Comparison of ENCODE assay signal across 15 cellular contexts in the genomic region with DNA sequence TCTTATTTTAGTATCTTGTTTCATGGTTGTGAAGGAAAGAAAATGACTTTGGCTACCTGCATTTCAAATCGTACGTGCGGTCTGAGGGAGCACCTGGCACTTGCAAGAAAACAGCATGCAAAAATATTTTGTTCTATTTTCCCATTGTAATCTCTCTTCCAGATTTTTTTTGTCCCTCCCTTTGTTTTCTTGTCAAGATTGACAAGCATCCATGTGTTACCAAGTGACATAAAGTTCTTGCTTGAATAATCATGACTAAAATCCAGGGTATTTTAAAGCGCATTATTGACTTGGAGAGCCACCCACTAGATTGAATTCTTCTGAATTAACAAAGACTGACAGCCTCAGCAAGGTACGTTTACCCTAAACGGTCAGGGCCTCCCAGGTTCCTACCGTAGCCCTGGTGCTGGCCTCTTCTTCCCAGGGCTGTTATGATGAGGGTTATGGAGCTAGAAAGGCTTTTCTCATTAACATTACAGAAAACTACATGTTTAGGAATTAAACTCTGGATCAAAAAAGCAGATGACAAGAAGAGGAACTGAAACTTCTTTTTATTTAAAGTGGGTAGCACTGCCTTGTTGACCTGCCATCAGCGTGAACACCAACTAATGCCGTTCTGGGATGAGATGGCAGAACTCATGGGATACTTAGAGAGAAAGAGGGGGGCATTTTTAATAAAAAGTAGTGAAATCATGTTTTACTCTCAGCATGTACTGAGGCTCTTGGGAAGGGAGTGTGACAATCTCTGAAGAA.
DNase-seq lines count a peak whose midpoint lies in the region; ATAC-seq and TF ChIP-seq lines count a peak whose summit lies in the region.
"Had no signal": no experiment of that assay in that cellular context is flagged by ENCODE, and none has a peak within 500 bp of the region (broad histone marks: within the 10 kb centered on the region; RNA-seq: fewer than 3 reads in every experiment).

No MANE protein-coding gene starts in this region.

- H3K27me3 ChIP-seq in heart right ventricle: no peaks in the 10 kb centered on the region
- H3K27me3 ChIP-seq: breast epithelium, pancreas had no signal

- H3K27ac ChIP-seq in temporal lobe (ENCODE audit: low read depth, low read length) (peak overlapping the region; percentile 59), heart right ventricle (no peak overlapping the region)
- H3K27ac ChIP-seq: breast epithelium, pancreas had no signal

- ATAC-seq in HG02759 (IDR thresholded peaks at IDR 0.05; ENCODE audit: unreplicated experiment) (peak; percentile 69), HG03558 (IDR thresholded peaks at IDR 0.05; ENCODE audit: extremely low read depth, unreplicated experiment) (peak; percentile 84), heart right ventricle (no peak), mucosa of descending colon (no peak)
- ATAC-seq: activated T-cell treated with anti-CD3 and anti-CD28 coated beads, Interleukin-2, amount 50 U/mL, for 72 hours; pancreas; WTC11 had no signal

- H3K36me3 ChIP-seq in heart right ventricle (no peaks in the 10 kb centered on the region), mucosa of descending colon (ENCODE audit: low read depth) (no peaks in the 10 kb centered on the region)
- H3K36me3 ChIP-seq: breast epithelium, pancreas had no signal

- no peak overlapping the region for H3K4me3 ChIP-seq in heart right ventricle
- no peak overlapping the region for H3K4me3 ChIP-seq in mucosa of descending colon
- H3K4me3 ChIP-seq: breast epithelium, pancreas had no signal

- 88 to 90% methylated on average over 9 of the region's 9 CpGs for WGBS in heart right ventricle, 2 donors

- TF ChIP-seq CTCF in heart right ventricle (IDR thresholded peaks at IDR 0.05): no peak
- TF ChIP-seq CTCF in mucosa of descending colon (IDR thresholded peaks at IDR 0.05): no peak

- H3K9me3 ChIP-seq in heart right ventricle (no peaks in the 10 kb centered on the region), mucosa of descending colon (no peaks in the 10 kb centered on the region)
- H3K9me3 ChIP-seq: breast epithelium, pancreas had no signal

- DNase-seq in NOMO-1 (lab: John Stamatoyannopoulos, UW; ENCODE audit: unreplicated experiment in 2 of 2): peak; percentile 13 to 58
- no peak for DNase-seq in NOMO-1 treated with dmso at 0.1 percent for 144 hours (lab: John Stamatoyannopoulos, UW; ENCODE audit: unreplicated experiment)
- no peak for DNase-seq in SW 1271 (lab: John Stamatoyannopoulos, UW)
- no peak for DNase-seq in heart right ventricle
- DNase-seq in mucosa of descending colon: no peak
- DNase-seq: activated T-cell treated with anti-CD3 and anti-CD28 coated beads, Interleukin-2, amount 50 U/mL, for 72 hours; DMS79 treated with DMSO at 0.1 percent for 48 hours; NCI-H2029; pancreas; stimulated activated CD4-positive, alpha-beta T cell treated with anti-CD3 and anti-CD28 coated beads, Interleukin-4, amount 100 ng/mL, for 24 hours had no signal

- H3K4me1 ChIP-seq in heart right ventricle (peaks cover 0 to 9% (median 0%) of the 10 kb centered on the region in 9 donors), mucosa of descending colon (ENCODE audit: low read depth) (no peaks in the 10 kb centered on the region)
- H3K4me1 ChIP-seq: breast epithelium, pancreas had no signal

- intact Hi-C loops in heart right ventricle (cut with DNase I) (no loop called here), mucosa of descending colon (cut with DNase I, micrococcal nuclease) (no loop called here)

Comparison
In these comparisons a context has a peak if more than half of its experiments do, and no peak if none do; other contexts are left out.
1. DNase-seq: peak in NOMO-1 (2 of 2); none in NOMO-1 treated with dmso at 0.1 percent for 144 hours (single experiment), SW 1271 (0 of 2), heart right ventricle (0 of 2) and mucosa of descending colon (0 of 3).
2. ATAC-seq: peak in HG02759 (single experiment) and HG03558 (single experiment); none in heart right ventricle (0 of 8) and mucosa of descending colon (single experiment).